In genomic region chrX:72216973-72217372, GRCh38 we compare ENCODE assay signal across 13 cellular contexts. TPM values are rescaled to one million over a fixed set of nuclear protein-coding genes. Genes with fewer than 3 reads are reported as not detected.
DNase-seq lines count a peak whose midpoint lies in the region; ATAC-seq and TF ChIP-seq lines count a peak whose summit lies in the region.
"Had no signal": no experiment of that assay in that cellular context is flagged by ENCODE, and none has a peak within 500 bp of the region (broad histone marks: within the 10 kb centered on the region; RNA-seq: fewer than 3 reads in every experiment).

No MANE protein-coding gene starts in this region.

- H3K27me3 ChIP-seq in A673 (replicated peaks; ENCODE audit: insufficient read depth, low read depth, low read length, poor library complexity) (peaks cover 3% of the 10 kb centered on the region), prostate gland (replicated peaks; ENCODE audit: insufficient read depth) (no peaks in the 10 kb centered on the region), spleen (replicated peaks in 1 of 7) (no peaks in the 10 kb centered on the region)

- BruUV-seq in A673 (replicated peaks; lab: Mats Ljungman, UMichigan), result no TSS peak

- TF ChIP-seq POLR2A in prostate gland (IDR thresholded peaks at IDR 0.05) (no peak), spleen (IDR thresholded peaks at IDR 0.05) (no peak)

- H3K36me3 ChIP-seq in A673 (ENCODE audit: insufficient read depth, low read length, poor library complexity, severe bottlenecking) (no peaks in the 10 kb centered on the region), prostate gland (no peaks in the 10 kb centered on the region), spleen (no peaks in the 10 kb centered on the region)

- POLR2A ChIA-PET in A673 (lab: Charles Lee; ENCODE audit: low non-redundant PET), result no interaction called here

- peak overlapping the region; percentile 25 for H3K27ac ChIP-seq in A673 (ENCODE audit: low read depth, low read length, poor library complexity, severe bottlenecking)
- peak overlapping the region; percentile 26 to 55 for H3K27ac ChIP-seq in prostate gland
- no peak overlapping the region for H3K27ac ChIP-seq in spleen

- peaks cover 10% of the 10 kb centered on the region for H3K9me3 ChIP-seq in A673 (ENCODE audit: low read depth, low read length, poor library complexity, severe bottlenecking)
- H3K9me3 ChIP-seq in prostate gland, result no peaks in the 10 kb centered on the region
- no peaks in the 10 kb centered on the region for H3K9me3 ChIP-seq in spleen

- no peak for TF ChIP-seq CTCF in A673 (conservative IDR thresholded peaks at IDR 0.05; ENCODE audit: low read depth, low read length)
- no peak for TF ChIP-seq CTCF in prostate gland (IDR thresholded peaks at IDR 0.05)
- TF ChIP-seq CTCF in spleen (IDR thresholded peaks at IDR 0.05 in 8 of 11, conservative IDR thresholded peaks at IDR 0.05 in 3 of 11), result no peak

- intact Hi-C loops in A673 (cut with micrococcal nuclease; ENCODE audit: unreplicated experiment), result no loop called here
- intact Hi-C loops in prostate gland (cut with DNase I), result no loop called here
- intact Hi-C loops in spleen (cut with DNase I; ENCODE audit: low total_unique reads), result no loop called here

- DNase-seq in A673 (ENCODE audit: low spot score) (no peak), LHCN-M2 (ENCODE audit: low read depth) (peak; percentile 22), dermis blood vessel endothelial cell (peak; percentile 1), prostate gland (ENCODE audit: low spot score) (peak; percentile 13), spleen (no peak)
- DNase-seq in activated CD8-positive, alpha-beta memory T cell treated with anti-CD3 and anti-CD28 coated beads for 24 hours, result no peak
- DNase-seq: C1 segment of cervical spinal cord; CD4-positive, alpha-beta T cell; DMS79; H7 had no signal

- CTCF ChIA-PET in A673 (lab: Charles Lee), result no interaction called here

- ATAC-seq in HG03469 (IDR thresholded peaks at IDR 0.05; ENCODE audit: unreplicated experiment), result no peak
- ATAC-seq: GM12878, GM23338 had no signal

- WGBS in prostate gland, result 17% methylated on average over 1 of the region's 1 CpG
- 55 to 71% (median 64%) methylated on average over 1 of the region's 1 CpG for WGBS in spleen, 5 donors

- H3K4me3 ChIP-seq in A673 (ENCODE audit: low read depth, low read length, poor library complexity, severe bottlenecking) (no peak overlapping the region), prostate gland (no peak overlapping the region), spleen (no peak overlapping the region)
- H3K4me3 ChIP-seq: GM12878, GM23338 had no signal

- no peaks in the 10 kb centered on the region for H3K4me1 ChIP-seq in A673 (ENCODE audit: insufficient read depth, low read length, poor library complexity, severe bottlenecking)
- H3K4me1 ChIP-seq in prostate gland (replicated peaks), result no peaks in the 10 kb centered on the region
- no peaks in the 10 kb centered on the region for H3K4me1 ChIP-seq in spleen

RNA-seq across cellular contexts. Expression of gene ERCC6L, which starts 21.9 kb away (rescaled TPM):
- total RNA-seq in A673 (2021) (16.1 and 17.0 TPM in 2 replicates), LHCN-M2 (2014; rRNA removed) (15.3 and 18.0 TPM in 2 replicates), dermis blood vessel endothelial cell (2.4 and 9.4 TPM in 2 replicates), prostate gland (under 1 TPM; 0.59 to 0.85 TPM), spleen (1 to 10 TPM in 2 of 7 donors, under 1 TPM in 5; 0.39 to 1.4 (median 0.80) TPM)
- polyA plus RNA-seq in LHCN-M2 (2012), result 2.4 TPM
- under 1 TPM; 0.30 to 0.86 (median 0.35) TPM for polyA plus RNA-seq in spleen

RNA-seq across cellular contexts. Expression of gene PIN4, which starts 35.4 kb away (rescaled TPM):
- total RNA-seq in A673 (2021) (20.0 and 21.3 TPM in 2 replicates), LHCN-M2 (2014; rRNA removed) (5.1 and 7.9 TPM in 2 replicates), dermis blood vessel endothelial cell (9.3 and 12.4 TPM in 2 replicates), prostate gland (1 to 10 TPM; 7.7 to 8.9 TPM), spleen (10 to 100 TPM in 3 of 7 donors, 1 to 10 TPM in 4; 6.0 to 11.7 (median 9.9) TPM)
- polyA plus RNA-seq in LHCN-M2 (2012), result 23.0 TPM
- polyA plus RNA-seq in spleen, result 10 to 100 TPM; 15.8 to 22.0 (median 18.3) TPM

Comparison
In these comparisons a context has a peak if more than half of its experiments do, and no peak if none do; other contexts are left out.
1. DNase-seq: peak in LHCN-M2 (single experiment), dermis blood vessel endothelial cell (single experiment) and prostate gland (single experiment); none in A673 (single experiment), spleen (single experiment) and activated CD8-positive, alpha-beta memory T cell treated with anti-CD3 and anti-CD28 coated beads for 24 hours (single experiment).
2. H3K27ac ChIP-seq: peak in A673 (single experiment) and prostate gland (2 of 2); none in spleen (0 of 8).